ENCODE assay signal across 31 cellular contexts in genomic region chr18:65768379-65768778, GRCh38. TPM values are rescaled to one million over a fixed set of nuclear protein-coding genes. Genes with fewer than 3 reads are reported as not detected.
A peak's percentile ranks its signal among the peaks of the same experiment; 100 is the strongest.
DNase-seq lines count a peak whose midpoint lies in the region; FAIRE-seq and TF ChIP-seq lines count a peak whose summit lies in the region.
"Had no signal": no experiment of that assay in that cellular context is flagged by ENCODE, and none has a peak within 500 bp of the region (broad histone marks: within the 10 kb centered on the region; RNA-seq: fewer than 3 reads in every experiment).

No MANE protein-coding gene starts in this region.

- intact Hi-C loops in spleen (cut with DNase I; ENCODE audit: low total_unique reads), result no loop called here

- H3K9me3 ChIP-seq in endodermal cell (ENCODE audit: control insufficient read depth, low read length) (no peaks in the 10 kb centered on the region), spleen (no peaks in the 10 kb centered on the region)
- H3K9me3 ChIP-seq: ascending aorta, SJSA1 had no signal

- no peaks in the 10 kb centered on the region for H3K36me3 ChIP-seq in endodermal cell (ENCODE audit: control insufficient read depth, insufficient read depth, low read length)
- no peaks in the 10 kb centered on the region for H3K36me3 ChIP-seq in spleen
- H3K36me3 ChIP-seq: ascending aorta, SJSA1 had no signal

- peaks cover 12% of the 10 kb centered on the region for H3K4me1 Mint-ChIP-seq in endodermal cell
- peaks cover 1% of the 10 kb centered on the region for H3K4me1 Mint-ChIP-seq in glutamatergic neuron (ENCODE audit: low read depth, unreplicated experiment)
- H3K4me1 Mint-ChIP-seq: activated CD8-positive, alpha-beta memory T cell treated with anti-CD3 and anti-CD28 coated beads, Interleukin-2, amount 10 ng/mL, durations not matched to agents 7 days and 5 days; activated naive CD8-positive, alpha-beta T cell treated with anti-CD3 and anti-CD28 coated beads, Interleukin-2, amount 10 ng/mL, durations not matched to agents 7 days and 5 days; immature natural killer cell; stimulated activated naive CD8-positive, alpha-beta T cell treated with anti-CD3 and anti-CD28 coated beads, Interleukin-15, amount 100 ng/mL, for 72 hours had no signal

- no peak overlapping the region for H3K9ac ChIP-seq in endodermal cell (ENCODE audit: extremely low read depth, low read length, poor library complexity, severe bottlenecking)
- H3K9ac ChIP-seq: parathyroid adenoma had no signal

- 93 to 98% methylated on average over 7 to 9 of the region's 9 CpGs for whole genome bisulfite sequencing in endodermal cell (ENCODE audit: insufficient coverage in 1 of 2, insufficient read length in 1 of 2), 2 experiments
- WGBS in spleen, 5 donors, result 82 to 90% (median 86%) methylated on average over 9 of the region's 9 CpGs

- H3K27ac ChIP-seq in endodermal cell (ENCODE audit: low read depth, low read length) (no peak overlapping the region), spleen (no peak overlapping the region)
- H3K27ac ChIP-seq: ascending aorta, coronary artery, parathyroid adenoma, SJSA1 had no signal

- H3K36me3 Mint-ChIP-seq in endodermal cell (ENCODE audit: low read depth), result no peaks in the 10 kb centered on the region
- H3K36me3 Mint-ChIP-seq in glutamatergic neuron (ENCODE audit: unreplicated experiment), result no peaks in the 10 kb centered on the region
- H3K36me3 Mint-ChIP-seq: activated CD8-positive, alpha-beta memory T cell treated with anti-CD3 and anti-CD28 coated beads, Interleukin-2, amount 10 ng/mL, durations not matched to agents 7 days and 5 days; activated naive CD8-positive, alpha-beta T cell treated with anti-CD3 and anti-CD28 coated beads, Interleukin-2, amount 10 ng/mL, durations not matched to agents 7 days and 5 days had no signal

- H3K4me3 ChIP-seq in endodermal cell (ENCODE audit: low read length), result no peak overlapping the region
- no peak overlapping the region for H3K4me3 ChIP-seq in spleen
- H3K4me3 ChIP-seq: ascending aorta, coronary artery, GM12878, SJSA1 had no signal

- H3K4me3 Mint-ChIP-seq in endodermal cell, result no peak overlapping the region
- no peak overlapping the region for H3K4me3 Mint-ChIP-seq in glutamatergic neuron (ENCODE audit: unreplicated experiment)
- H3K4me3 Mint-ChIP-seq: activated CD8-positive, alpha-beta memory T cell treated with anti-CD3 and anti-CD28 coated beads, Interleukin-2, amount 10 ng/mL, durations not matched to agents 7 days and 5 days; activated naive CD8-positive, alpha-beta T cell treated with anti-CD3 and anti-CD28 coated beads, Interleukin-2, amount 10 ng/mL, durations not matched to agents 7 days and 5 days; activated T-cell treated with anti-CD3 and anti-CD28 coated beads, Interleukin-2, amount 50 U/mL, for 4 hours; CD4-positive, alpha-beta T cell; immature natural killer cell; stimulated activated naive CD8-positive, alpha-beta T cell treated with anti-CD3 and anti-CD28 coated beads, Interleukin-15, amount 100 ng/mL, for 72 hours had no signal

- no peaks in the 10 kb centered on the region for H3K9me3 Mint-ChIP-seq in endodermal cell
- no peaks in the 10 kb centered on the region for H3K9me3 Mint-ChIP-seq in glutamatergic neuron (ENCODE audit: unreplicated experiment)
- H3K9me3 Mint-ChIP-seq: activated naive CD8-positive, alpha-beta T cell treated with anti-CD3 and anti-CD28 coated beads, Interleukin-2, amount 10 ng/mL, durations not matched to agents 7 days and 5 days had no signal

- FAIRE-seq in RCC 7860 (lab: Jason Lieb, UNC), result peak; percentile 73
- FAIRE-seq: GM12878 had no signal

- no peaks in the 10 kb centered on the region for H3K27me3 ChIP-seq in endodermal cell (ENCODE audit: control insufficient read depth, insufficient read depth, low read length, poor library complexity, severe bottlenecking)
- H3K27me3 ChIP-seq in spleen (replicated peaks in 1 of 7), result no peaks in the 10 kb centered on the region
- H3K27me3 ChIP-seq: ascending aorta, SJSA1 had no signal

- TF ChIP-seq CTCF in endodermal cell (conservative IDR thresholded peaks at IDR 0.05), result no peak
- TF ChIP-seq CTCF in glutamatergic neuron (IDR thresholded peaks at IDR 0.05; ENCODE audit: partially characterized antibody, unreplicated experiment), result no peak
- no peak for TF ChIP-seq CTCF in spleen (IDR thresholded peaks at IDR 0.05 in 8 of 11, conservative IDR thresholded peaks at IDR 0.05 in 3 of 11)

- H3K27me3 Mint-ChIP-seq in endodermal cell (ENCODE audit: insufficient read depth) (no peaks in the 10 kb centered on the region), glutamatergic neuron (ENCODE audit: unreplicated experiment) (no peaks in the 10 kb centered on the region)
- H3K27me3 Mint-ChIP-seq: activated CD8-positive, alpha-beta memory T cell treated with anti-CD3 and anti-CD28 coated beads, Interleukin-2, amount 10 ng/mL, durations not matched to agents 7 days and 5 days; activated naive CD8-positive, alpha-beta T cell treated with anti-CD3 and anti-CD28 coated beads, Interleukin-2, amount 10 ng/mL, durations not matched to agents 7 days and 5 days; CD4-positive, alpha-beta T cell; stimulated activated naive CD8-positive, alpha-beta T cell treated with anti-CD3 and anti-CD28 coated beads, Interleukin-15, amount 100 ng/mL, for 72 hours had no signal

- H3K4me1 ChIP-seq in endodermal cell (ENCODE audit: control insufficient read depth, insufficient read depth, low read length) (peaks cover 5% of the 10 kb centered on the region), spleen (no peaks in the 10 kb centered on the region)
- H3K4me1 ChIP-seq: ascending aorta, parathyroid adenoma, SJSA1 had no signal

- DNase-seq in A172 (ENCODE audit: low spot score), result peak; percentile 64
- peak; percentile 28 for DNase-seq in HPDE6-E6E7 (ENCODE audit: extremely low spot score)
- peak; percentile 62 for DNase-seq in RCC 7860 (ENCODE audit: low spot score)
- no peak for DNase-seq in endodermal cell
- no peak for DNase-seq in glutamatergic neuron
- DNase-seq in spleen, result no peak
- no peak for DNase-seq in NCI-H2029 treated with DMSO at 0.1 percent for 48 hours (lab: John Stamatoyannopoulos, UW)
- no peak for DNase-seq in NCI-H82 (lab: John Stamatoyannopoulos, UW)
- DNase-seq: activated CD4-positive, alpha-beta T cell treated with anti-CD3 and anti-CD28 coated beads, Interleukin-2, amount 50 U/mL, for 4 hours; activated CD8-positive, alpha-beta memory T cell treated with anti-CD3 and anti-CD28 coated beads, Interleukin-2, amount 10 ng/mL, durations not matched to agents 7 days and 5 days; activated gamma-delta T cell; activated naive CD8-positive, alpha-beta T cell treated with anti-CD3 and anti-CD28 coated beads, Interleukin-2, amount 10 ng/mL, durations not matched to agents 7 days and 5 days; activated T-cell treated with anti-CD3 and anti-CD28 coated beads, Interleukin-2, amount 50 U/mL, for 4 hours; AML-193; CD4-positive, alpha-beta T cell; effector CD8-positive, alpha-beta T cell; immature natural killer cell; KBM-7; NCI-H1930; NCI-H526 treated with DMSO at 0.1 percent for 48 hours; right cardiac atrium; RPMI8226; stimulated activated CD4-positive, alpha-beta T cell treated with anti-CD3 and anti-CD28 coated beads, Interleukin-12 subunit alpha, Interleukin-12 subunit beta, amount 100 ng/mL, for 4 hours; stimulated activated CD4-positive, alpha-beta T cell treated with anti-CD3 and anti-CD28 coated beads, Interleukin-2, amount 100 ng/mL, for 48 hours; stimulated activated naive CD8-positive, alpha-beta T cell treated with anti-CD3 and anti-CD28 coated beads, Interleukin-15, amount 100 ng/mL, for 72 hours had no signal

- no peak for TF ChIP-seq POLR2A in spleen (IDR thresholded peaks at IDR 0.05)

- peak overlapping the region; percentile 20 for H3K27ac Mint-ChIP-seq in endodermal cell
- H3K27ac Mint-ChIP-seq in glutamatergic neuron (ENCODE audit: unreplicated experiment), result no peak overlapping the region
- H3K27ac Mint-ChIP-seq: activated CD8-positive, alpha-beta memory T cell treated with anti-CD3 and anti-CD28 coated beads, Interleukin-2, amount 10 ng/mL, durations not matched to agents 7 days and 5 days; activated naive CD8-positive, alpha-beta T cell treated with anti-CD3 and anti-CD28 coated beads, Interleukin-2, amount 10 ng/mL, durations not matched to agents 7 days and 5 days; CD4-positive, alpha-beta T cell; immature natural killer cell; stimulated activated naive CD8-positive, alpha-beta T cell treated with anti-CD3 and anti-CD28 coated beads, Interleukin-15, amount 100 ng/mL, for 72 hours had no signal

RNA-seq across cellular contexts. Expression of gene CDH7, which starts 17.6 kb away (rescaled TPM):
- total RNA-seq in A172 (2014; rRNA removed; shearing (Covaris generic)), result not detected in 2 replicates
- total RNA-seq in endodermal cell (under 1 TPM; 0.18 to 0.57 TPM), glutamatergic neuron (ENCODE audit: unreplicated experiment) (1.6 TPM), spleen (under 1 TPM in 2 of 7 donors, not detected in 5; 0.05 to 0.09 TPM)
- 2.1 TPM for polyA plus RNA-seq in endodermal cell (2013, experiment 1 of 2)
- 2.0 TPM for polyA plus RNA-seq in endodermal cell (2013, experiment 2 of 2)
- polyA plus RNA-seq in spleen, result under 1 TPM in 2 of 3 donors, not detected in 1; under 0.01 to 0.06 TPM
- total RNA-seq: activated CD8-positive, alpha-beta memory T cell treated with anti-CD3 and anti-CD28 coated beads, Interleukin-2, amount 10 ng/mL, durations not matched to agents 7 days and 5 days; activated naive CD8-positive, alpha-beta T cell treated with anti-CD3 and anti-CD28 coated beads, Interleukin-2, amount 10 ng/mL, durations not matched to agents 7 days and 5 days; activated T-cell treated with anti-CD3 and anti-CD28 coated beads, Interleukin-2, amount 50 U/mL, for 4 hours; ascending aorta; CD4-positive, alpha-beta T cell; epithelial cell of proximal tubule; GM12878; SJSA1 had no signal
- polyA plus RNA-seq: immature natural killer cell had no signal

Comparison
In these comparisons a context has a peak if more than half of its experiments do, and no peak if none do; other contexts are left out.
1. DNase-seq: peak in A172 (single experiment), HPDE6-E6E7 (single experiment) and RCC 7860 (single experiment); none in endodermal cell (single experiment), glutamatergic neuron (single experiment), spleen (single experiment), NCI-H2029 treated with DMSO at 0.1 percent for 48 hours (single experiment) and NCI-H82 (single experiment).